11 cellular contexts compared by ENCODE assay signal in genomic region chr22:36323855-36324331, GRCh38.
A peak's percentile ranks its signal among the peaks of the same experiment; 100 is the strongest.
DNase-seq lines count a peak whose midpoint lies in the region; ATAC-seq, FAIRE-seq and TF ChIP-seq lines count a peak whose summit lies in the region.
"Had no signal": no experiment of that assay in that cellular context is flagged by ENCODE, and none has a peak within 500 bp of the region (broad histone marks: within the 10 kb centered on the region; RNA-seq: fewer than 3 reads in every experiment).

No MANE protein-coding gene starts in this region.

- H3K4me3 ChIP-seq in astrocyte (ENCODE audit: insufficient read depth, low read depth, low read length) (no peak overlapping the region), right atrium auricular region (no peak overlapping the region), rectal smooth muscle tissue (ENCODE audit: low read length) (no peak overlapping the region), Caco-2 (ENCODE audit: low read depth, low read length) (no peak overlapping the region)

- FAIRE-seq in astrocyte (lab: Jason Lieb, UNC): no peak
- FAIRE-seq: endometrium, H54 had no signal

- no peak overlapping the region for H3K4me3 Mint-ChIP-seq in astrocyte (ENCODE audit: unreplicated experiment)
- H3K4me3 Mint-ChIP-seq in Caco-2 (ENCODE audit: unreplicated experiment): no peak overlapping the region

- TF ChIP-seq CTCF in astrocyte (IDR thresholded peaks at IDR 0.05; ENCODE audit: insufficient read depth, low read depth, low read length) (no peak), right atrium auricular region (IDR thresholded peaks at IDR 0.05) (no peak), Caco-2 (IDR thresholded peaks at IDR 0.05; ENCODE audit: insufficient read depth in 1 of 2, low read depth in 1 of 2, low read length in 1 of 2, severe bottlenecking in 1 of 2, unreplicated experiment in 1 of 2) (no peak)

- H3K27ac ChIP-seq in astrocyte (ENCODE audit: low read depth, low read length): peak overlapping the region; percentile 99
- peak overlapping the region; percentile 98 to 99 for H3K27ac ChIP-seq in right atrium auricular region
- H3K27ac ChIP-seq in rectal smooth muscle tissue (ENCODE audit: low read depth, low read length): peak overlapping the region; percentile 99
- H3K27ac ChIP-seq: HL-60 had no signal

- H3K9me3 Mint-ChIP-seq in astrocyte (ENCODE audit: unreplicated experiment) (no peaks in the 10 kb centered on the region), Caco-2 (ENCODE audit: unreplicated experiment) (no peaks in the 10 kb centered on the region)

- H3K27me3 Mint-ChIP-seq in astrocyte (ENCODE audit: low read depth, unreplicated experiment): no peaks in the 10 kb centered on the region
- H3K27me3 Mint-ChIP-seq in Caco-2 (ENCODE audit: insufficient read depth, unreplicated experiment): no peaks in the 10 kb centered on the region

- H2AFZ ChIP-seq in astrocyte (ENCODE audit: low read depth, low read length): no peak overlapping the region

- H3K36me3 Mint-ChIP-seq in astrocyte (ENCODE audit: low read depth, unreplicated experiment) (peaks cover 43% of the 10 kb centered on the region), Caco-2 (ENCODE audit: insufficient read depth, unreplicated experiment) (peaks cover 99% of the 10 kb centered on the region)

- H3K79me2 ChIP-seq in astrocyte (ENCODE audit: insufficient read depth, low read length): peaks cover 99% of the 10 kb centered on the region

- POLR2A ChIA-PET in Caco-2 (lab: Charles Lee): no interaction called here

- peaks cover 73% of the 10 kb centered on the region for H3K4me1 Mint-ChIP-seq in astrocyte (ENCODE audit: low read depth, unreplicated experiment)
- peaks cover 14% of the 10 kb centered on the region for H3K4me1 Mint-ChIP-seq in Caco-2 (ENCODE audit: low read depth, unreplicated experiment)

- peak overlapping the region; percentile 77 for H3K27ac Mint-ChIP-seq in astrocyte (ENCODE audit: unreplicated experiment)
- no peak overlapping the region for H3K27ac Mint-ChIP-seq in Caco-2 (ENCODE audit: unreplicated experiment)

- DNase-seq in AG08395 (ENCODE audit: low spot score) (peak; percentile 32), astrocyte (ENCODE audit: low read depth) (peak; percentile 64), right atrium auricular region (ENCODE audit: low spot score) (peak; percentile 88), NCI-H2081 treated with DMSO at 0.1 percent for 48 hours (lab: John Stamatoyannopoulos, UW) (no peak), Caco-2 (no peak), retina (no peak)

- intact Hi-C loops in Caco-2 (cut with micrococcal nuclease; ENCODE audit: unreplicated experiment): no loop called here

- H3K4me1 ChIP-seq in astrocyte (ENCODE audit: insufficient read depth, low read length) (peaks cover 59% of the 10 kb centered on the region), right atrium auricular region (peaks cover 0 to 82% of the 10 kb centered on the region in 2 donors), rectal smooth muscle tissue (ENCODE audit: control insufficient read depth, insufficient read depth, low read length) (peaks cover 70% of the 10 kb centered on the region), Caco-2 (peaks cover 9% of the 10 kb centered on the region)

- peak overlapping the region; percentile 92 for H3K9ac ChIP-seq in astrocyte (ENCODE audit: low read length)
- no peak overlapping the region for H3K9ac ChIP-seq in rectal smooth muscle tissue (ENCODE audit: low read length)

- CTCF ChIA-PET in Caco-2 (lab: Charles Lee): no interaction called here

- H3K27me3 ChIP-seq in astrocyte (ENCODE audit: insufficient read depth, low read length): no peaks in the 10 kb centered on the region
- no peaks in the 10 kb centered on the region for H3K27me3 ChIP-seq in right atrium auricular region
- H3K27me3 ChIP-seq in rectal smooth muscle tissue (ENCODE audit: control insufficient read depth, insufficient read depth, low read length): no peaks in the 10 kb centered on the region
- H3K27me3 ChIP-seq in Caco-2 (replicated peaks; ENCODE audit: control insufficient read depth, insufficient read depth, low read length): no peaks in the 10 kb centered on the region

- H3K9me3 ChIP-seq in astrocyte (ENCODE audit: insufficient read depth, low read depth, low read length) (no peaks in the 10 kb centered on the region), right atrium auricular region (no peaks in the 10 kb centered on the region), Caco-2 (no peaks in the 10 kb centered on the region)

- peaks cover 87% of the 10 kb centered on the region for H4K20me1 ChIP-seq in astrocyte (ENCODE audit: insufficient read depth, low read length)

- BruUV-seq in Caco-2 (replicated peaks; lab: Mats Ljungman, UMichigan): no TSS peak

- H3K4me2 ChIP-seq in astrocyte (ENCODE audit: low read length): peak overlapping the region; percentile 61

- H3K36me3 ChIP-seq in astrocyte (ENCODE audit: insufficient read depth, low read length) (peaks cover 89% of the 10 kb centered on the region), right atrium auricular region (peaks cover 87% of the 10 kb centered on the region), rectal smooth muscle tissue (ENCODE audit: control insufficient read depth, insufficient read depth, low read length) (peaks cover 64% of the 10 kb centered on the region), Caco-2 (ENCODE audit: control insufficient read depth, insufficient read depth, low read length) (peaks cover 9% of the 10 kb centered on the region)

- ATAC-seq in GM19324 (IDR thresholded peaks at IDR 0.05; ENCODE audit: low FRiP score, unreplicated experiment): no peak

Comparison
In these comparisons a context has a peak if more than half of its experiments do, and no peak if none do; other contexts are left out.
1. DNase-seq: peak in AG08395 (single experiment), astrocyte (single experiment) and right atrium auricular region (single experiment); none in NCI-H2081 treated with DMSO at 0.1 percent for 48 hours (single experiment), Caco-2 (0 of 2) and retina (single experiment).
2. Peak in every context shown above with its lines, with median percentiles within 50 percentile points of each other: H3K27ac ChIP-seq.